29 cellular contexts compared by ENCODE assay signal in the genomic region with DNA sequence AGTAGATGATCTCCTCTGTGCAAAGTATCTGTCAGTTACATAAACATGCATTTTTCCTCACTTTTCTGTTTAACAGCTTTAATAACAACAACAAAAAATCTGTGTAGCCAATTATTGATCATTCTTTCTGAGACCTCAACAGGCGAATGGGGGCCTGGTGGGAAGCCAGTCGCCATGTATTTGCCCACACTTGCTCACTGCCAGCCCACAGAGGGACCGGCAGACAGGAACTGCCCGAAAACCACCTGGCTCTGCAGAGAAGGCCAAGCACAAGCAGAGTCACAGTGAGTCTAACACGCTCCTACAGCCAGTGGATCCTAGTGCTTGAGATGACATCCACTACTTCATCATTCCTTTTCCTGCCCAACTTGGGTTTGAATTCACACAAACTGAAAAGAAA.
"Had no signal": no experiment of that assay in that cellular context is flagged by ENCODE, and none has a peak within 500 bp of the region (broad histone marks: within the 10 kb centered on the region; RNA-seq: fewer than 3 reads in every experiment).

No MANE protein-coding gene starts in this region.

- H3K36me3 ChIP-seq: colonic mucosa, gastrocnemius medialis, neural progenitor cell, ovary, uterus had no signal

- H3K4me3 ChIP-seq: colonic mucosa, gastrocnemius medialis, hepatocyte, left lung, neural progenitor cell, ovary, psoas muscle, skin epidermis, stomach, tibial artery, upper lobe of left lung, uterus had no signal

- H3K4me3 Mint-ChIP-seq: dendritic cell treated with granulocyte-macrophage colony-stimulating factor and Interleukin-4, amounts not matched to agents 40 ng/mL and 50 ng/mL, for 4 days; endodermal cell; naive thymus-derived CD4-positive, alpha-beta T cell; nephron; neural progenitor cell had no signal

- ATAC-seq: esophagus mucosa, gastrocnemius medialis, left cardiac atrium, left lung, psoas muscle, right cardiac atrium had no signal

- H3K27me3 Mint-ChIP-seq: dendritic cell treated with granulocyte-macrophage colony-stimulating factor and Interleukin-4, amounts not matched to agents 40 ng/mL and 50 ng/mL, for 4 days; naive thymus-derived CD4-positive, alpha-beta T cell had no signal

- H3K79me2 ChIP-seq: hepatocyte had no signal

- H2AFZ ChIP-seq: hepatocyte, neural progenitor cell had no signal

- H3K9me3 Mint-ChIP-seq: dendritic cell treated with granulocyte-macrophage colony-stimulating factor and Interleukin-4, amounts not matched to agents 40 ng/mL and 50 ng/mL, for 4 days; naive thymus-derived CD4-positive, alpha-beta T cell; neural progenitor cell had no signal

- H3K27ac ChIP-seq: colonic mucosa, epithelial cell of prostate, gastrocnemius medialis, hepatocyte, left lung, neural progenitor cell, ovary, psoas muscle, stomach, tibial artery, upper lobe of left lung, uterus had no signal

- H3K27ac Mint-ChIP-seq: dendritic cell treated with granulocyte-macrophage colony-stimulating factor and Interleukin-4, amounts not matched to agents 40 ng/mL and 50 ng/mL, for 4 days; endodermal cell; naive thymus-derived CD4-positive, alpha-beta T cell; neural progenitor cell had no signal

- H3K4me2 ChIP-seq: hepatocyte, neural progenitor cell had no signal

- H3K4me1 ChIP-seq: colonic mucosa, gastrocnemius medialis, left lung, neural progenitor cell, psoas muscle, stomach, upper lobe of left lung, uterus had no signal

- H3K27me3 ChIP-seq: colonic mucosa, gastrocnemius medialis, hepatocyte, left lung, neural progenitor cell, ovary, stomach, tibial artery, upper lobe of left lung, uterus had no signal

- DNase-seq: colonic mucosa; effector CD8-positive, alpha-beta T cell; endodermal cell; foreskin fibroblast; gastrocnemius medialis; left cardiac atrium; left lung; mesenchymal stem cell; midbrain; naive thymus-derived CD4-positive, alpha-beta T cell; ovary; posterior cingulate gyrus; psoas muscle; right cardiac atrium; stimulated activated CD4-positive, alpha-beta T cell treated with anti-CD3 and anti-CD28 coated beads, Interleukin-15, amount 100 ng/mL, for 24 hours; stimulated activated CD4-positive, alpha-beta T cell treated with anti-CD3 and anti-CD28 coated beads, Interleukin-2, amount 100 ng/mL, for 48 hours; stimulated activated CD8-positive, alpha-beta memory T cell treated with anti-CD3 and anti-CD28 coated beads, Interleukin-4, amount 100 ng/mL, for 48 hours; stimulated activated naive CD4-positive, alpha-beta T cell treated with Interleukin-2 at 50 U/mL for 16 hours; stomach; tibial artery; upper lobe of left lung; uterus had no signal

- H3K9me3 ChIP-seq: colonic mucosa, gastrocnemius medialis, left lung, ovary, psoas muscle, stomach, tibial artery, upper lobe of left lung, uterus had no signal

- H3K4me1 Mint-ChIP-seq: endodermal cell had no signal
